Comparison of ENCODE assay signal across 13 cellular contexts in genomic region chr3:30632521-30632920, GRCh38. TPM values are rescaled to one million over a fixed set of nuclear protein-coding genes. Genes with fewer than 3 reads are reported as not detected.
A peak's percentile ranks its signal among the peaks of the same experiment; 100 is the strongest.
DNase-seq lines count a peak whose midpoint lies in the region; ATAC-seq and TF ChIP-seq lines count a peak whose summit lies in the region.
"Had no signal": no experiment of that assay in that cellular context is flagged by ENCODE, and none has a peak within 500 bp of the region (broad histone marks: within the 10 kb centered on the region; RNA-seq: fewer than 3 reads in every experiment).

No MANE protein-coding gene starts in this region.

- no peaks in the 10 kb centered on the region for H3K27me3 Mint-ChIP-seq in stimulated activated naive CD8-positive, alpha-beta T cell treated with anti-CD3 and anti-CD28 coated beads, Interleukin-15, Interleukin-2, amounts not matched to agents 100 ng/mL and 50 ng/mL, for 24 hours
- H3K27me3 Mint-ChIP-seq in activated naive CD8-positive, alpha-beta T cell, result no peaks in the 10 kb centered on the region
- H3K27me3 Mint-ChIP-seq in natural killer cell (ENCODE audit: low read depth in 2 of 2), result no peaks in the 10 kb centered on the region

- no peak for ATAC-seq in stimulated activated naive CD8-positive, alpha-beta T cell treated with anti-CD3 and anti-CD28 coated beads, Interleukin-15, Interleukin-2, amounts not matched to agents 100 U/mL and 50 U/mL, for 24 hours
- no peak for ATAC-seq in natural killer cell
- ATAC-seq in GM21528 (IDR thresholded peaks at IDR 0.05; ENCODE audit: low FRiP score, unreplicated experiment), result no peak
- no peak for ATAC-seq in HG02588 (IDR thresholded peaks at IDR 0.05; ENCODE audit: unreplicated experiment)
- ATAC-seq: pancreas, SK-N-SH treated with all-trans-retinoic acid at 6 μM for 48 hours had no signal

- H3K9me3 Mint-ChIP-seq in stimulated activated naive CD8-positive, alpha-beta T cell treated with anti-CD3 and anti-CD28 coated beads, Interleukin-15, Interleukin-2, amounts not matched to agents 100 ng/mL and 50 ng/mL, for 24 hours, result no peaks in the 10 kb centered on the region
- H3K9me3 Mint-ChIP-seq in activated naive CD8-positive, alpha-beta T cell (ENCODE audit: low read depth), result no peaks in the 10 kb centered on the region
- no peaks in the 10 kb centered on the region for H3K9me3 Mint-ChIP-seq in natural killer cell

- peaks cover 77% of the 10 kb centered on the region for H3K36me3 Mint-ChIP-seq in stimulated activated naive CD8-positive, alpha-beta T cell treated with anti-CD3 and anti-CD28 coated beads, Interleukin-15, Interleukin-2, amounts not matched to agents 100 ng/mL and 50 ng/mL, for 24 hours (ENCODE audit: low read depth)
- peaks cover 40% of the 10 kb centered on the region for H3K36me3 Mint-ChIP-seq in activated naive CD8-positive, alpha-beta T cell
- no peaks in the 10 kb centered on the region for H3K36me3 Mint-ChIP-seq in natural killer cell

- intact Hi-C loops in natural killer cell (cut with micrococcal nuclease), result loop anchor here (5.0 kb wide), 1 partner anchor 900 kb away; the partner anchor contains the start of gene STT3B

- H3K4me1 Mint-ChIP-seq in stimulated activated naive CD8-positive, alpha-beta T cell treated with anti-CD3 and anti-CD28 coated beads, Interleukin-15, Interleukin-2, amounts not matched to agents 100 ng/mL and 50 ng/mL, for 24 hours (ENCODE audit: low read depth), result peaks cover 100% of the 10 kb centered on the region
- peaks cover 96% of the 10 kb centered on the region for H3K4me1 Mint-ChIP-seq in activated naive CD8-positive, alpha-beta T cell (ENCODE audit: low read depth)
- H3K4me1 Mint-ChIP-seq in natural killer cell, result peaks cover 80 to 85% of the 10 kb centered on the region in 2 donors

- peak overlapping the region; percentile 98 for H3K27ac Mint-ChIP-seq in stimulated activated naive CD8-positive, alpha-beta T cell treated with anti-CD3 and anti-CD28 coated beads, Interleukin-15, Interleukin-2, amounts not matched to agents 100 ng/mL and 50 ng/mL, for 24 hours
- H3K27ac Mint-ChIP-seq in activated naive CD8-positive, alpha-beta T cell, result peak overlapping the region; percentile 97
- peak overlapping the region; percentile 84 to 98 for H3K27ac Mint-ChIP-seq in natural killer cell

- no peak for DNase-seq in stimulated activated naive CD8-positive, alpha-beta T cell treated with anti-CD3 and anti-CD28 coated beads, Interleukin-15, Interleukin-2, amounts not matched to agents 100 U/mL and 50 U/mL, for 24 hours
- no peak for DNase-seq in natural killer cell
- no peak for DNase-seq in NK-92 (lab: John Stamatoyannopoulos, UW; ENCODE audit: unreplicated experiment)
- DNase-seq in NCI-H146 (lab: John Stamatoyannopoulos, UW), result no peak
- DNase-seq: amygdala, C1 segment of cervical spinal cord, MG63, pancreas had no signal

- H3K4me3 Mint-ChIP-seq in stimulated activated naive CD8-positive, alpha-beta T cell treated with anti-CD3 and anti-CD28 coated beads, Interleukin-15, Interleukin-2, amounts not matched to agents 100 ng/mL and 50 ng/mL, for 24 hours, result peak overlapping the region; percentile 59
- peak overlapping the region; percentile 81 for H3K4me3 Mint-ChIP-seq in activated naive CD8-positive, alpha-beta T cell
- H3K4me3 Mint-ChIP-seq in natural killer cell, result peak overlapping the region; percentile 80

- no peak for TF ChIP-seq CTCF in natural killer cell (IDR thresholded peaks at IDR 0.05)

RNA-seq across cellular contexts. Expression of gene TGFBR2, which starts 26.1 kb away (rescaled TPM):
- 100 to 1,000 TPM in 1 of 3 donors, 10 to 100 TPM in 2; 70.4 to 113 (median 99.3) TPM for total RNA-seq in natural killer cell
